ENCODE assay signal across 8 cellular contexts in genomic region chr6:31356946-31357466, GRCh38. TPM values are rescaled to one million over a fixed set of nuclear protein-coding genes. Genes with fewer than 3 reads are reported as not detected.
A peak's percentile ranks its signal among the peaks of the same experiment; 100 is the strongest.
DNase-seq lines count a peak whose midpoint lies in the region; ATAC-seq and TF ChIP-seq lines count a peak whose summit lies in the region.

Gene HLA-B, minus strand, starts transcription at chr6:31357179. Its CDS starts 21 bp downstream, at chr6:31357158.

- CTCF ChIA-PET in CD8-positive, alpha-beta T cell (lab: Charles Lee) = interaction anchor here (1.0 kb wide), 1 partner anchor 10 kb away, joined by 5 read pairs; no protein-coding TSS in a partner anchor

- H3K36me3 ChIP-seq in CD8-positive, alpha-beta T cell (ENCODE audit: insufficient read depth, low read length) = peaks cover 29% of the 10 kb centered on the region

- peaks cover 59% of the 10 kb centered on the region for H3K4me1 Mint-ChIP-seq in CD8-positive, alpha-beta T cell (ENCODE audit: low read depth)
- no peaks in the 10 kb centered on the region for H3K4me1 Mint-ChIP-seq in nephron
- H3K4me1 Mint-ChIP-seq in stimulated activated naive CD8-positive, alpha-beta T cell treated with anti-CD3 and anti-CD28 coated beads, Interleukin-15, Interleukin-2, amounts not matched to agents 100 ng/mL and 50 ng/mL, for 24 hours (ENCODE audit: low read depth) = peaks cover 58% of the 10 kb centered on the region

- peak; percentile 65 to 91 (median 75) for DNase-seq in CD8-positive, alpha-beta T cell
- DNase-seq in RPMI7951 (ENCODE audit: low read depth) = peak; percentile 92
- peak; percentile 65 for DNase-seq in activated gamma-delta T cell (lab: John Stamatoyannopoulos, UW)
- DNase-seq in fibroblast of villous mesenchyme (ENCODE audit: low read depth) = peak; percentile 95

- peak; percentile 80 for ATAC-seq in CD8-positive, alpha-beta T cell
- peak; percentile 46 for ATAC-seq in GM19438 (IDR thresholded peaks at IDR 0.05; ENCODE audit: low read depth, unreplicated experiment)
- peak; percentile 58 for ATAC-seq in HG03558 (IDR thresholded peaks at IDR 0.05; ENCODE audit: extremely low read depth, unreplicated experiment)

- intact Hi-C loops in CD8-positive, alpha-beta T cell (cut with DNase I, micrococcal nuclease) = loop anchor here (1.0 to 5.0 kb wide), 5 partner anchors 10 to 740 kb away; partner anchors contain the start of genes MRPS18B (in 2 of the 2), PPP1R10 (in 2 of the 2), HLA-C (in 1 of the 2) and TCF19 (in 1 of the 2)

- no peaks in the 10 kb centered on the region for H3K27me3 ChIP-seq in CD8-positive, alpha-beta T cell (ENCODE audit: insufficient read depth, low read length)

- peak within 1 kb of the TSS; percentile 99 for H3K27ac ChIP-seq in CD8-positive, alpha-beta T cell (ENCODE audit: low read depth, low read length)

- peak within 1 kb of the TSS; percentile 100 for H3K4me3 Mint-ChIP-seq in CD8-positive, alpha-beta T cell
- H3K4me3 Mint-ChIP-seq in nephron = peak within 1 kb of the TSS; percentile 80 to 85 (median 84)
- H3K4me3 Mint-ChIP-seq in stimulated activated naive CD8-positive, alpha-beta T cell treated with anti-CD3 and anti-CD28 coated beads, Interleukin-15, Interleukin-2, amounts not matched to agents 100 ng/mL and 50 ng/mL, for 24 hours = peak within 1 kb of the TSS; percentile 94

- H3K36me3 Mint-ChIP-seq in CD8-positive, alpha-beta T cell = peaks cover 55% of the 10 kb centered on the region
- no peaks in the 10 kb centered on the region for H3K36me3 Mint-ChIP-seq in nephron (ENCODE audit: low read depth)
- peaks cover 40% of the 10 kb centered on the region for H3K36me3 Mint-ChIP-seq in stimulated activated naive CD8-positive, alpha-beta T cell treated with anti-CD3 and anti-CD28 coated beads, Interleukin-15, Interleukin-2, amounts not matched to agents 100 ng/mL and 50 ng/mL, for 24 hours (ENCODE audit: low read depth)

- peaks cover 3% of the 10 kb centered on the region for H3K9me3 Mint-ChIP-seq in CD8-positive, alpha-beta T cell
- H3K9me3 Mint-ChIP-seq in nephron = peaks cover 3% of the 10 kb centered on the region
- peaks cover 3% of the 10 kb centered on the region for H3K9me3 Mint-ChIP-seq in stimulated activated naive CD8-positive, alpha-beta T cell treated with anti-CD3 and anti-CD28 coated beads, Interleukin-15, Interleukin-2, amounts not matched to agents 100 ng/mL and 50 ng/mL, for 24 hours

- H3K27me3 Mint-ChIP-seq in CD8-positive, alpha-beta T cell (ENCODE audit: low read depth) = no peaks in the 10 kb centered on the region
- peaks cover 95% of the 10 kb centered on the region for H3K27me3 Mint-ChIP-seq in nephron (ENCODE audit: low read depth)
- no peaks in the 10 kb centered on the region for H3K27me3 Mint-ChIP-seq in stimulated activated naive CD8-positive, alpha-beta T cell treated with anti-CD3 and anti-CD28 coated beads, Interleukin-15, Interleukin-2, amounts not matched to agents 100 ng/mL and 50 ng/mL, for 24 hours

- H3K4me1 ChIP-seq in CD8-positive, alpha-beta T cell (ENCODE audit: insufficient read depth, low read length) = peaks cover 48% of the 10 kb centered on the region

- peak within 1 kb of the TSS; percentile 100 for H3K27ac Mint-ChIP-seq in CD8-positive, alpha-beta T cell
- no peak within 1 kb of the TSS for H3K27ac Mint-ChIP-seq in nephron
- H3K27ac Mint-ChIP-seq in stimulated activated naive CD8-positive, alpha-beta T cell treated with anti-CD3 and anti-CD28 coated beads, Interleukin-15, Interleukin-2, amounts not matched to agents 100 ng/mL and 50 ng/mL, for 24 hours = peak within 1 kb of the TSS; percentile 98

- no peaks in the 10 kb centered on the region for H3K9me3 ChIP-seq in CD8-positive, alpha-beta T cell (ENCODE audit: low read length)

- POLR2A ChIA-PET in CD8-positive, alpha-beta T cell (lab: Charles Lee) = interaction anchor here (1.3 to 1.9 kb wide), 3 partner anchors 9 to 160 kb away, joined by 3 to 8 read pairs (median 8); no protein-coding TSS in a partner anchor

- peak within 1 kb of the TSS; percentile 92 for H3K4me3 ChIP-seq in CD8-positive, alpha-beta T cell (ENCODE audit: low read depth, low read length)
- peak within 1 kb of the TSS; percentile 73 for H3K4me3 ChIP-seq in fibroblast of villous mesenchyme (ENCODE audit: low read depth, low read length)

- no peak for TF ChIP-seq CTCF in CD8-positive, alpha-beta T cell (IDR thresholded peaks at IDR 0.05)
- TF ChIP-seq CTCF in fibroblast of villous mesenchyme (IDR thresholded peaks at IDR 0.05; ENCODE audit: insufficient read depth, low read depth, low read length) = no peak
- no peak for TF ChIP-seq CTCF in nephron (IDR thresholded peaks at IDR 0.05; ENCODE audit: unreplicated experiment in 3 of 3)

RNA-seq across cellular contexts. Expression of gene HLA-B, which starts in this region (rescaled TPM):
- total RNA-seq in CD8-positive, alpha-beta T cell = over 10,000 TPM in 1 of 2 experiments, 1,000 to 10,000 TPM in 1; 9,693 to 10,002 TPM
- 1,333 and 1,408 TPM in 2 replicates for total RNA-seq in RPMI7951 (2014; rRNA removed; shearing (Covaris generic))
- 475 and 661 TPM in 2 replicates for total RNA-seq in fibroblast of villous mesenchyme

Comparison
In these comparisons a context has a peak if more than half of its experiments do, and no peak if none do; other contexts are left out.
1. Peak in every context shown above with its lines: DNase-seq, ATAC-seq, H3K4me3 ChIP-seq and H3K27ac ChIP-seq.
2. H3K27ac Mint-ChIP-seq: peak in CD8-positive, alpha-beta T cell (single experiment) and stimulated activated naive CD8-positive, alpha-beta T cell treated with anti-CD3 and anti-CD28 coated beads, Interleukin-15, Interleukin-2, amounts not matched to agents 100 ng/mL and 50 ng/mL, for 24 hours (single experiment); none in nephron (0 of 3).